In genomic region chr16:14364386-14365199, GRCh38 we compare ENCODE assay signal across 10 cellular contexts.
DNase-seq lines count a peak whose midpoint lies in the region; ATAC-seq lines count a peak whose summit lies in the region.
"Had no signal": no experiment of that assay in that cellular context is flagged by ENCODE, and none has a peak within 500 bp of the region (broad histone marks: within the 10 kb centered on the region; RNA-seq: fewer than 3 reads in every experiment).

No MANE protein-coding gene starts in this region.

- H3K9ac ChIP-seq in adipocyte (ENCODE audit: low read length), result peak overlapping the region; percentile 60

- H3K4me1 Mint-ChIP-seq in activated T-cell treated with anti-CD3 and anti-CD28 coated beads, Interleukin-2, amount 50 U/mL, for 24 hours (ENCODE audit: low read depth), result no peaks in the 10 kb centered on the region
- H3K4me1 Mint-ChIP-seq: activated T-helper 17 cell treated with anti-CD3 and anti-CD28 coated beads, Interleukin-2, amount 50 U/mL, for 72 hours had no signal

- H3K27ac Mint-ChIP-seq in activated T-cell treated with anti-CD3 and anti-CD28 coated beads, Interleukin-2, amount 50 U/mL, for 24 hours, result no peak overlapping the region
- H3K27ac Mint-ChIP-seq: activated T-helper 17 cell treated with anti-CD3 and anti-CD28 coated beads, Interleukin-2, amount 50 U/mL, for 72 hours; B cell had no signal

- no peaks in the 10 kb centered on the region for H3K9me3 Mint-ChIP-seq in activated T-cell treated with anti-CD3 and anti-CD28 coated beads, Interleukin-2, amount 50 U/mL, for 24 hours
- H3K9me3 Mint-ChIP-seq: activated T-helper 17 cell treated with anti-CD3 and anti-CD28 coated beads, Interleukin-2, amount 50 U/mL, for 72 hours had no signal

- H3K9me3 ChIP-seq in adipocyte (ENCODE audit: control insufficient read depth, low read length), result no peaks in the 10 kb centered on the region

- H3K27me3 ChIP-seq in adipocyte (replicated peaks; ENCODE audit: control insufficient read depth, insufficient read depth, low read length), result no peaks in the 10 kb centered on the region

- H3K4me3 ChIP-seq in adipocyte (ENCODE audit: low read length), result peak overlapping the region; percentile 67

- DNase-seq in SIG-M5 treated with dmso at 0.1 percent for 504 hours (lab: John Stamatoyannopoulos, UW; ENCODE audit: unreplicated experiment), result peak; percentile 26
- no peak for DNase-seq in SIG-M5 (lab: John Stamatoyannopoulos, UW)
- peak; percentile 94 for DNase-seq in adipocyte (ENCODE audit: low read depth)
- peak; percentile 78 for DNase-seq in left kidney (ENCODE audit: low read depth, low spot score)
- peak; percentile 67 for DNase-seq in ureter (ENCODE audit: low spot score)
- DNase-seq in activated T-cell treated with anti-CD3 and anti-CD28 coated beads, Interleukin-2, amount 50 U/mL, for 24 hours, result no peak
- no peak for DNase-seq in cerebellum (ENCODE audit: low spot score)

- no peaks in the 10 kb centered on the region for H3K36me3 ChIP-seq in adipocyte (ENCODE audit: control insufficient read depth, insufficient read depth, low read length, severe bottlenecking)

- peaks cover 21% of the 10 kb centered on the region for H3K4me1 ChIP-seq in adipocyte (ENCODE audit: control insufficient read depth, insufficient read depth, low read length)

- ATAC-seq in HG02981 (IDR thresholded peaks at IDR 0.05; ENCODE audit: unreplicated experiment), result no peak
- ATAC-seq: activated T-helper 17 cell treated with anti-CD3 and anti-CD28 coated beads, Interleukin-2, amount 50 U/mL, for 72 hours had no signal

- no peak overlapping the region for H3K4me3 Mint-ChIP-seq in activated T-cell treated with anti-CD3 and anti-CD28 coated beads, Interleukin-2, amount 50 U/mL, for 24 hours
- H3K4me3 Mint-ChIP-seq: activated T-helper 17 cell treated with anti-CD3 and anti-CD28 coated beads, Interleukin-2, amount 50 U/mL, for 72 hours; B cell had no signal

- H3K36me3 Mint-ChIP-seq in activated T-cell treated with anti-CD3 and anti-CD28 coated beads, Interleukin-2, amount 50 U/mL, for 24 hours (ENCODE audit: low read depth), result no peaks in the 10 kb centered on the region

- H3K27me3 Mint-ChIP-seq in activated T-cell treated with anti-CD3 and anti-CD28 coated beads, Interleukin-2, amount 50 U/mL, for 24 hours, result no peaks in the 10 kb centered on the region

Comparison
In these comparisons a context has a peak if more than half of its experiments do, and no peak if none do; other contexts are left out.
1. DNase-seq: peak in SIG-M5 treated with dmso at 0.1 percent for 504 hours (single experiment), adipocyte (single experiment), left kidney (single experiment) and ureter (single experiment); none in SIG-M5 (single experiment), activated T-cell treated with anti-CD3 and anti-CD28 coated beads, Interleukin-2, amount 50 U/mL, for 24 hours (single experiment) and cerebellum (single experiment).